12 cellular contexts compared by ENCODE assay signal in genomic region chr1:221449801-221450470, GRCh38.
DNase-seq lines count a peak whose midpoint lies in the region; ATAC-seq and TF ChIP-seq lines count a peak whose summit lies in the region.
"Had no signal": no experiment of that assay in that cellular context is flagged by ENCODE, and none has a peak within 500 bp of the region (broad histone marks: within the 10 kb centered on the region; RNA-seq: fewer than 3 reads in every experiment).

No MANE protein-coding gene starts in this region.

- ATAC-seq in GM19351 (IDR thresholded peaks at IDR 0.05; ENCODE audit: unreplicated experiment): peak; percentile 62
- ATAC-seq in left lung: no peak
- ATAC-seq in GM19397 (IDR thresholded peaks at IDR 0.05; ENCODE audit: unreplicated experiment): no peak
- ATAC-seq: psoas muscle had no signal

- in situ Hi-C loops in brain microvascular endothelial cell (cut with HindIII; ENCODE audit: low pct_ligation_motif_present, low sequenced_read_pairs): loop anchor here (25.0 kb wide), 1 partner anchor 563 kb away; the partner anchor contains the start of gene HLX

- no peaks in the 10 kb centered on the region for H3K4me1 ChIP-seq in left lung
- H3K4me1 ChIP-seq: psoas muscle had no signal

- TF ChIP-seq CTCF in brain microvascular endothelial cell (IDR thresholded peaks at IDR 0.05; ENCODE audit: low read depth, low read length, missing control alignments) (no peak), left lung (IDR thresholded peaks at IDR 0.05) (no peak)

- DNase-seq in Daoy (ENCODE audit: low read depth) (peak; percentile 47), LHCN-M2 (ENCODE audit: low read depth) (peak; percentile 66), brain microvascular endothelial cell (peak; percentile 76), left lung (no peak), COR-L47 (lab: John Stamatoyannopoulos, UW) (no peak)
- DNase-seq in activated effector memory CD4-positive, alpha-beta T cell treated with anti-CD3 and anti-CD28 coated beads, Interleukin-2, amount 50 U/mL, for 16 hours: no peak
- DNase-seq: dermis blood vessel endothelial cell, midbrain, NCI-H2029, psoas muscle had no signal

- no peaks in the 10 kb centered on the region for H3K36me3 ChIP-seq in brain microvascular endothelial cell (replicated peaks)
- H3K36me3 ChIP-seq in left lung: no peaks in the 10 kb centered on the region

- peak overlapping the region; percentile 84 for H3K27ac ChIP-seq in brain microvascular endothelial cell
- H3K27ac ChIP-seq in left lung: no peak overlapping the region
- H3K27ac ChIP-seq: psoas muscle had no signal

- intact Hi-C loops in left lung (cut with DNase I): no loop called here

- H3K9me3 ChIP-seq in left lung: no peaks in the 10 kb centered on the region
- H3K9me3 ChIP-seq: psoas muscle had no signal

- H3K4me3 ChIP-seq in brain microvascular endothelial cell (ENCODE audit: low read depth, low read length) (no peak overlapping the region), left lung (no peak overlapping the region)
- H3K4me3 ChIP-seq: psoas muscle had no signal

- no peaks in the 10 kb centered on the region for H3K27me3 ChIP-seq in brain microvascular endothelial cell (replicated peaks)
- H3K27me3 ChIP-seq in left lung: no peaks in the 10 kb centered on the region

Comparison
In these comparisons a context has a peak if more than half of its experiments do, and no peak if none do; other contexts are left out.
1. DNase-seq: peak in Daoy (single experiment), LHCN-M2 (single experiment) and brain microvascular endothelial cell (single experiment); none in activated effector memory CD4-positive, alpha-beta T cell treated with anti-CD3 and anti-CD28 coated beads, Interleukin-2, amount 50 U/mL, for 16 hours (single experiment), left lung (0 of 2) and COR-L47 (single experiment).